In the genomic region with DNA sequence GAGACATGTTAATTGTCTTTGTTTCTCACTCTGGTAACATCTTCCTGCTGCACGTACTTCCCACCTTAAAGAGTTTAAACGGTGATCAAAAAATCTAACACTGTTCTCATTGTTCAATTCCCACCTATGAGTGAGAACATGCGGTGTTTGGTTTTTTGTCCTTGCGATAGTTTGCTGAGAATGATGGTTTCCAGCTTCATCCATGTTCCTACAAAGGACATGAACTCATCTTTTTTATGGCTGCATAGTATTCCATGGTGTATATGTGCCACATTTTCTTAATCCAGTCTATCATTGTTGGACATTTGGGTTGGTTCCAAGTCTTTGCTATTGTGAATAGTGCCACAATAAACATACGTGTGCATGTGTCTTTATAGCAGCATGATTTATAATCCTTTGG, we compare ENCODE assay signal across 2 cellular contexts.
DNase-seq lines count a peak whose midpoint lies in the region; ATAC-seq, FAIRE-seq and TF ChIP-seq lines count a peak whose summit lies in the region.
"Not testable (repeated sequence)": the region's sequence is repeated elsewhere in the genome, so short reads cannot be mapped to it uniquely, and the experiment has no call there.

No MANE protein-coding gene starts in this region.

- TF ChIP-seq POLR2A in K562 (conservative IDR thresholded peaks at IDR 0.05) = not testable (repeated sequence)

- POLR2A ChIA-PET in HEK293 (lab: Yijun Ruan, JAX); K562 (lab: Yijun Ruan, JAX): not testable (repeated sequence)

- TF ChIP-seq CTCF in HEK293 (tag by site-specific recombination; IDR thresholded peaks at IDR 0.05); K562 (IDR thresholded peaks at IDR 0.05 in 2 of 3, conservative IDR thresholded peaks at IDR 0.05 in 1 of 3; ENCODE audit: insufficient read depth in 2 of 3, low read depth in 1 of 3, low read length in 3 of 3): not testable (repeated sequence)

- not testable (repeated sequence) for H3K4me1 ChIP-seq in HEK293 (ENCODE audit: control insufficient read depth, insufficient read depth, low read length)
- peaks cover 22 to 39% of the 10 kb centered on the region in 2 experiments; a peak in 4 of 5 replicates for H3K4me1 ChIP-seq in K562 (replicated peaks in 1 of 2; ENCODE audit: control insufficient read depth in 2 of 2, insufficient read depth in 2 of 2, low read length in 2 of 2)

- H3K9me3 ChIP-seq in HEK293 (ENCODE audit: control insufficient read depth, insufficient read depth, low read depth, low read length); K562 (replicated peaks; ENCODE audit: control insufficient read depth, insufficient read depth, low read depth, low read length): not testable (repeated sequence)

- not testable (repeated sequence) for ATAC-seq in K562

- intact Hi-C loops in K562 (cut with micrococcal nuclease) = not testable (repeated sequence)

- in situ Hi-C loops in K562 (cut with MboI) = not testable (repeated sequence)

- BruUV-seq in K562 (replicated peaks; lab: Mats Ljungman, UMichigan) = not testable (repeated sequence)

- not testable (repeated sequence) for H3K27ac ChIP-seq in HEK293 (ENCODE audit: extremely low read depth, low read depth, low read length); K562 (ENCODE audit: extremely low read depth, low read depth, low read length)

- H3K36me3 ChIP-seq in HEK293 (ENCODE audit: control insufficient read depth in 2 of 2, insufficient read depth in 1 of 2, low read length in 2 of 2) = not testable (repeated sequence)
- peaks cover 31% of the 10 kb centered on the region for H3K36me3 ChIP-seq in K562 (ENCODE audit: control insufficient read depth, insufficient read depth, low read length)

- not testable (repeated sequence) for DNase-seq in K562 (ENCODE audit: extremely low read depth in 1 of 4, low spot score in 3 of 4)

- H3K4me2 ChIP-seq in K562 (ENCODE audit: insufficient read depth, low read length) = not testable (repeated sequence)

- not testable (repeated sequence) for H3K4me3 ChIP-seq in HEK293 (ENCODE audit: low read depth, low read length); K562

- not testable (repeated sequence) for TF ChIP-seq EP300 in K562 (IDR thresholded peaks at IDR 0.05; ENCODE audit: low read length)

- not testable (repeated sequence) for H3K9me1 ChIP-seq in K562 (ENCODE audit: control insufficient read depth, insufficient read depth, low read length)

- FAIRE-seq in K562 (lab: Jason Lieb, UNC) = not testable (repeated sequence)

- TF ChIP-seq RAD21 in K562 (CRISPR knock-in tag; conservative IDR thresholded peaks at IDR 0.05 in 1 of 2, IDR thresholded peaks at IDR 0.05 in 1 of 2) = not testable (repeated sequence)

- CTCF ChIA-PET in HEK293 (lab: Yijun Ruan, JAX) = interaction anchor here (0.5 kb wide), 1 partner anchor 25 kb away, joined by 3 read pairs; no protein-coding TSS in a partner anchor
- CTCF ChIA-PET in K562 (lab: Yijun Ruan, JAX; ENCODE audit: low intra/inter-chr PET ratio) = not testable (repeated sequence)

- peaks cover 28% of the 10 kb centered on the region for H3K79me2 ChIP-seq in K562 (ENCODE audit: control insufficient read depth, insufficient read depth, low read length)

- not testable (repeated sequence) for H4K20me1 ChIP-seq in K562 (replicated peaks; ENCODE audit: control insufficient read depth, insufficient read depth, low read length)

- not testable (repeated sequence) for H2AFZ ChIP-seq in K562 (ENCODE audit: low read depth, low read length)

- not testable (repeated sequence) for H3K9ac ChIP-seq in K562 (ENCODE audit: insufficient read depth in 1 of 2, low read depth in 2 of 2, low read length in 2 of 2)

- not testable (repeated sequence) for H3K27me3 ChIP-seq in K562 (ENCODE audit: control insufficient read depth in 2 of 2, insufficient read depth in 2 of 2, low read length in 2 of 2)

- 100% methylated on average over 4 of the region's 5 CpGs for WGBS in K562 (ENCODE audit: insufficient coverage, low coverage, missing lambda C conversion rate)

TF ChIP-seq in HEK293, 187 proteins besides CTCF, POLR2A, EP300 and RAD21:
- peak; percentile 59 for TF ChIP-seq ZNF146 (tag by site-specific recombination; IDR thresholded peaks at IDR 0.05)

TF ChIP-seq in K562, 482 proteins besides CTCF, POLR2A, EP300 and RAD21:
- TF ChIP-seq, protein P1, sequence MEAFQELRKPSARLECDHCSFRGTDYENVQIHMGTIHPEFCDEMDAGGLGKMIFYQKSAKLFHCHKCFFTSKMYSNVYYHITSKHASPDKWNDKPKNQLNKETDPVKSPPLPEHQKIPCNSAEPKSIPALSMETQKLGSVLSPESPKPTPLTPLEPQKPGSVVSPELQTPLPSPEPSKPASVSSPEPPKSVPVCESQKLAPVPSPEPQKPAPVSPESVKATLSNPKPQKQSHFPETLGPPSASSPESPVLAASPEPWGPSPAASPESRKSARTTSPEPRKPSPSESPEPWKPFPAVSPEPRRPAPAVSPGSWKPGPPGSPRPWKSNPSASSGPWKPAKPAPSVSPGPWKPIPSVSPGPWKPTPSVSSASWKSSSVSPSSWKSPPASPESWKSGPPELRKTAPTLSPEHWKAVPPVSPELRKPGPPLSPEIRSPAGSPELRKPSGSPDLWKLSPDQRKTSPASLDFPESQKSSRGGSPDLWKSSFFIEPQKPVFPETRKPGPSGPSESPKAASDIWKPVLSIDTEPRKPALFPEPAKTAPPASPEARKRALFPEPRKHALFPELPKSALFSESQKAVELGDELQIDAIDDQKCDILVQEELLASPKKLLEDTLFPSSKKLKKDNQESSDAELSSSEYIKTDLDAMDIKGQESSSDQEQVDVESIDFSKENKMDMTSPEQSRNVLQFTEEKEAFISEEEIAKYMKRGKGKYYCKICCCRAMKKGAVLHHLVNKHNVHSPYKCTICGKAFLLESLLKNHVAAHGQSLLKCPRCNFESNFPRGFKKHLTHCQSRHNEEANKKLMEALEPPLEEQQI (IDR thresholded peaks at IDR 0.05) = 0 out of 2 replicates have a peak, but pooled peaks have one; percentile 14
- TF ChIP-seq ZNF146 (CRISPR knock-in tag; IDR thresholded peaks at IDR 0.05; ENCODE audit: unreplicated experiment) (peak; percentile 42), BCOR (IDR thresholded peaks at IDR 0.05) (peak; percentile 69), KDM1A (IDR thresholded peaks at IDR 0.05) (peak; percentile 51 to 60; a peak in 2 of 4 replicates)
